ENCODE assay signal across 22 cellular contexts in the genomic region with DNA sequence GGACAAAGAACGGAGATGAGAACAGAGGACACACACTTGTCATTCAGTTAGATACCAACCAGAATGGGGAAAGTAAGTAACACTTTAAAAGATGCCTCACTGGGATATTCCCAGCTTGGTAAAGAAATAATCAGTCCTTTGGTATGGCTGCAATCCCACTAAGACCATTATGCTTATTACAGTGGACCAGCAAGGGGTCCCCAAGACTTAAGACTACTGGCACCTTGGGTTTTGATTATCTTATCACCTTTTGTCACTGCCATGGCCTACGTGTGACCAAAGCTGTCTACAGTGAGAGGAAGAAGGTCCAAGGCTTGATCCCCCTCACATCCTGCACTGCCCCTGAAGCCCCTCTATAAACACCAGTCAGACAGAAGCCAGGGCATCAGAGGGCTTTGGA.
DNase-seq lines count a peak whose midpoint lies in the region; ATAC-seq and TF ChIP-seq lines count a peak whose summit lies in the region.
"Had no signal": no experiment of that assay in that cellular context is flagged by ENCODE, and none has a peak within 500 bp of the region (broad histone marks: within the 10 kb centered on the region; RNA-seq: fewer than 3 reads in every experiment).

No MANE protein-coding gene starts in this region.

- H3K27me3 Mint-ChIP-seq in endodermal cell (ENCODE audit: insufficient read depth) (no peaks in the 10 kb centered on the region), GM23338 (ENCODE audit: insufficient read depth, low read depth, poor library complexity) (peaks cover 2% of the 10 kb centered on the region)
- H3K27me3 Mint-ChIP-seq: activated B cell treated with CpG ODN at 0.5 μM for 24 hours; stimulated activated naive CD8-positive, alpha-beta T cell treated with anti-CD3 and anti-CD28 coated beads, Interleukin-15, Interleukin-2, amounts not matched to agents 100 ng/mL and 50 ng/mL, for 24 hours; T-cell had no signal

- H3K4ac ChIP-seq in mesendoderm (ENCODE audit: low read depth, low read length) = no peak overlapping the region

- H3K36me3 Mint-ChIP-seq in activated naive CD4-positive, alpha-beta T cell treated with anti-CD3 and anti-CD28 coated beads, Interleukin-2, amount 50 U/mL, for 72 hours = no peaks in the 10 kb centered on the region
- H3K36me3 Mint-ChIP-seq in endodermal cell (ENCODE audit: low read depth) (peaks cover 58% of the 10 kb centered on the region), GM23338 (ENCODE audit: low read depth) (peaks cover 34% of the 10 kb centered on the region)

- H3K4me1 ChIP-seq in endodermal cell (ENCODE audit: control insufficient read depth, insufficient read depth, low read length) = peaks cover 13% of the 10 kb centered on the region
- H3K4me1 ChIP-seq in mesendoderm (ENCODE audit: control insufficient read depth, low read depth, low read length) = peaks cover 9% of the 10 kb centered on the region
- H3K4me1 ChIP-seq in GM23338 (ENCODE audit: insufficient read depth) = no peaks in the 10 kb centered on the region
- H3K4me1 ChIP-seq: HAP-1 had no signal

- no peak overlapping the region for H2BK120ac ChIP-seq in mesendoderm (ENCODE audit: low read depth, low read length)

- H3K4me3 Mint-ChIP-seq in endodermal cell = no peak overlapping the region
- no peak overlapping the region for H3K4me3 Mint-ChIP-seq in GM23338
- H3K4me3 Mint-ChIP-seq: activated B cell treated with CpG ODN at 0.5 μM for 24 hours; activated T-cell treated with anti-CD3 and anti-CD28 coated beads, Interleukin-2, amount 50 U/mL, for 4 hours; natural killer cell; stimulated activated naive CD8-positive, alpha-beta T cell treated with anti-CD3 and anti-CD28 coated beads, Interleukin-15, Interleukin-2, amounts not matched to agents 100 ng/mL and 50 ng/mL, for 24 hours; T-cell had no signal

- no peaks in the 10 kb centered on the region for H3K9me3 Mint-ChIP-seq in activated naive CD4-positive, alpha-beta T cell treated with anti-CD3 and anti-CD28 coated beads, Interleukin-2, amount 50 U/mL, for 72 hours
- H3K9me3 Mint-ChIP-seq in endodermal cell (no peaks in the 10 kb centered on the region), GM23338 (no peaks in the 10 kb centered on the region)
- H3K9me3 Mint-ChIP-seq: activated B cell treated with CpG ODN at 0.5 μM for 24 hours; activated T-cell treated with anti-CD3 and anti-CD28 coated beads, Interleukin-2, amount 50 U/mL, for 4 hours; natural killer cell; stimulated activated naive CD8-positive, alpha-beta T cell treated with anti-CD3 and anti-CD28 coated beads, Interleukin-15, Interleukin-2, amounts not matched to agents 100 ng/mL and 50 ng/mL, for 24 hours; T-cell had no signal

- no peak overlapping the region for H2AK5ac ChIP-seq in mesendoderm (ENCODE audit: low read length)

- H3F3A ChIP-seq in GM23338 (replicated peaks; ENCODE audit: low read depth) = no peaks in the 10 kb centered on the region

- TF ChIP-seq CTCF in endodermal cell (conservative IDR thresholded peaks at IDR 0.05) = no peak
- TF ChIP-seq CTCF in GM23338 (conservative IDR thresholded peaks at IDR 0.05; ENCODE audit: low read depth in 2 of 2) = no peak

- H3K79me2 ChIP-seq in mesendoderm (ENCODE audit: control insufficient read depth, insufficient read depth, low read length) (no peaks in the 10 kb centered on the region), GM23338 (replicated peaks; ENCODE audit: insufficient read depth) (no peaks in the 10 kb centered on the region)

- H3K79me1 ChIP-seq in mesendoderm (ENCODE audit: low read length) = no peaks in the 10 kb centered on the region

- H4K5ac ChIP-seq in mesendoderm (ENCODE audit: low read length) = no peak overlapping the region

- no peak overlapping the region for H4K8ac ChIP-seq in mesendoderm (ENCODE audit: low read depth, low read length)

- H2AFZ ChIP-seq in GM23338 = no peak overlapping the region

- H3K27ac Mint-ChIP-seq in activated naive CD4-positive, alpha-beta T cell treated with anti-CD3 and anti-CD28 coated beads, Interleukin-2, amount 50 U/mL, for 72 hours = peak overlapping the region; percentile 50 to 87
- H3K27ac Mint-ChIP-seq in endodermal cell (peak overlapping the region; percentile 23), GM23338 (no peak overlapping the region)
- H3K27ac Mint-ChIP-seq: activated B cell treated with CpG ODN at 0.5 μM for 24 hours; natural killer cell; stimulated activated naive CD8-positive, alpha-beta T cell treated with anti-CD3 and anti-CD28 coated beads, Interleukin-15, Interleukin-2, amounts not matched to agents 100 ng/mL and 50 ng/mL, for 24 hours; T-cell had no signal

- H3K36me3 ChIP-seq in endodermal cell (ENCODE audit: control insufficient read depth, insufficient read depth, low read length) (peaks cover 46% of the 10 kb centered on the region), mesendoderm (ENCODE audit: control insufficient read depth, insufficient read depth, low read length) (no peaks in the 10 kb centered on the region), GM23338 (ENCODE audit: insufficient read depth) (peaks cover 10% of the 10 kb centered on the region; the same call in 1 of the 2 replicates)

- no peak overlapping the region for H3K9ac ChIP-seq in endodermal cell (ENCODE audit: extremely low read depth, low read length, poor library complexity, severe bottlenecking)
- no peak overlapping the region for H3K9ac ChIP-seq in mesendoderm (ENCODE audit: low read length)

- H3K27ac ChIP-seq in endodermal cell (ENCODE audit: low read depth, low read length) (no peak overlapping the region), mesendoderm (ENCODE audit: low read depth, low read length) (no peak overlapping the region), temporal lobe (ENCODE audit: low read depth, low read length) (peak overlapping the region; percentile 14), GM23338 (ENCODE audit: low read depth) (no peak overlapping the region)
- H3K27ac ChIP-seq: 22Rv1 had no signal

- no peak overlapping the region for H2BK15ac ChIP-seq in mesendoderm (replicated peaks; ENCODE audit: low read depth)

- no peaks in the 10 kb centered on the region for H3K9me3 ChIP-seq in endodermal cell (ENCODE audit: control insufficient read depth, low read length)
- H3K9me3 ChIP-seq: HAP-1 had no signal

- 0 out of 2 replicates have a peak, but pooled peaks cover 4% of the 10 kb centered on the region for H4K20me1 ChIP-seq in GM23338 (replicated peaks; ENCODE audit: insufficient read depth)

- H3K4me2 ChIP-seq in mesendoderm (ENCODE audit: low read length) (no peak overlapping the region), GM23338 (no peak overlapping the region)

- H3K23ac ChIP-seq in mesendoderm (ENCODE audit: low read length) = no peak overlapping the region

- H3K56ac ChIP-seq in mesendoderm (ENCODE audit: low read length) = no peak overlapping the region

- H3K4me1 Mint-ChIP-seq in endodermal cell (peaks cover 20% of the 10 kb centered on the region), GM23338 (peaks cover 5% of the 10 kb centered on the region; the same call in 2 of the 3 replicates)
- H3K4me1 Mint-ChIP-seq: activated B cell treated with CpG ODN at 0.5 μM for 24 hours, natural killer cell, T-cell had no signal

- H3K4me3 ChIP-seq in endodermal cell (ENCODE audit: low read length) (no peak overlapping the region), mesendoderm (ENCODE audit: low read length) (no peak overlapping the region), GM23338 (no peak overlapping the region)
- H3K4me3 ChIP-seq: HAP-1 had no signal

- H3K9me2 ChIP-seq in GM23338 (ENCODE audit: insufficient read depth) = no peaks in the 10 kb centered on the region

- WGBS in endodermal cell (ENCODE audit: insufficient coverage in 1 of 2, insufficient read length in 1 of 2), 2 experiments = 60 to 100% methylated on average over 1 to 2 of the region's 2 CpGs
- no CpG with 5 or more reads among the region's 2 CpGs for WGBS in mesendoderm (ENCODE audit: extremely low coverage, insufficient coverage, low lambda C conversion rate)

- no peak for ATAC-seq in activated naive CD4-positive, alpha-beta T cell treated with anti-CD3 and anti-CD28 coated beads, Interleukin-2, amount 50 U/mL, for 72 hours
- no peak for ATAC-seq in GM23338
- ATAC-seq: activated T-cell treated with anti-CD3 and anti-CD28 coated beads, Interleukin-2, amount 50 U/mL, for 4 hours; natural killer cell; T-cell had no signal

- no peak for DNase-seq in activated naive CD4-positive, alpha-beta T cell treated with anti-CD3 and anti-CD28 coated beads, Interleukin-2, amount 50 U/mL, for 72 hours (ENCODE audit: low spot score in 2 of 2)
- no peak for DNase-seq in activated naive CD4-positive, alpha-beta T cell treated with anti-CD3 and anti-CD28 coated beads, Interleukin-2, amount 50 U/mL, for 16 hours
- DNase-seq in endodermal cell (no peak), mesendoderm (peak; percentile 91), GM23338 (ENCODE audit: low spot score) (no peak), SW480 (ENCODE audit: low spot score) (no peak)
- no peak for DNase-seq in activated CD4-positive, alpha-beta T cell treated with anti-CD3 and anti-CD28 coated beads for 1 hour
- DNase-seq: activated B cell treated with CpG ODN at 0.5 μM for 24 hours; activated CD4-positive, alpha-beta T cell treated with anti-CD3 and anti-CD28 coated beads, Interleukin-2, amount 50 U/mL, for 1 hour; activated T-cell treated with anti-CD3 and anti-CD28 coated beads, Interleukin-2, amount 50 U/mL, for 4 hours; C1 segment of cervical spinal cord; KG1; left ventricle myocardium superior; MM.1S; natural killer cell; nucleus accumbens; T-cell; trophoblast cell had no signal

- H2BK5ac ChIP-seq in mesendoderm (ENCODE audit: low read length) = no peak overlapping the region

- H3K27me3 ChIP-seq in endodermal cell (ENCODE audit: control insufficient read depth, insufficient read depth, low read length, poor library complexity, severe bottlenecking) (no peaks in the 10 kb centered on the region), mesendoderm (ENCODE audit: insufficient read depth, low read length, poor library complexity) (no peaks in the 10 kb centered on the region), GM23338 (ENCODE audit: insufficient read depth) (no peaks in the 10 kb centered on the region)

- no peak overlapping the region for H3K18ac ChIP-seq in mesendoderm (ENCODE audit: low read length)

TF ChIP-seq in GM23338, 12 proteins besides CTCF, POLR2A, EP300 and RAD21 (continues in another document):
- TF ChIP-seq ZNF331 (CRISPR knock-in tag; IDR thresholded peaks at IDR 0.05; ENCODE audit: low read depth) (no peak), EZH2 (IDR thresholded peaks at IDR 0.05; ENCODE audit: low read depth, unreplicated experiment) (no peak), POLR2AphosphoS5 (IDR thresholded peaks at IDR 0.05; ENCODE audit: low read depth) (no peak), EZH2phosphoT487 (IDR thresholded peaks at IDR 0.05; ENCODE audit: unreplicated experiment) (no peak), JUNB (IDR thresholded peaks at IDR 0.05; ENCODE audit: unreplicated experiment) (no peak), STAT1 (IDR thresholded peaks at IDR 0.05; ENCODE audit: unreplicated experiment) (no peak)
